Comparison of ENCODE assay signal across 8 cellular contexts in the genomic region with DNA sequence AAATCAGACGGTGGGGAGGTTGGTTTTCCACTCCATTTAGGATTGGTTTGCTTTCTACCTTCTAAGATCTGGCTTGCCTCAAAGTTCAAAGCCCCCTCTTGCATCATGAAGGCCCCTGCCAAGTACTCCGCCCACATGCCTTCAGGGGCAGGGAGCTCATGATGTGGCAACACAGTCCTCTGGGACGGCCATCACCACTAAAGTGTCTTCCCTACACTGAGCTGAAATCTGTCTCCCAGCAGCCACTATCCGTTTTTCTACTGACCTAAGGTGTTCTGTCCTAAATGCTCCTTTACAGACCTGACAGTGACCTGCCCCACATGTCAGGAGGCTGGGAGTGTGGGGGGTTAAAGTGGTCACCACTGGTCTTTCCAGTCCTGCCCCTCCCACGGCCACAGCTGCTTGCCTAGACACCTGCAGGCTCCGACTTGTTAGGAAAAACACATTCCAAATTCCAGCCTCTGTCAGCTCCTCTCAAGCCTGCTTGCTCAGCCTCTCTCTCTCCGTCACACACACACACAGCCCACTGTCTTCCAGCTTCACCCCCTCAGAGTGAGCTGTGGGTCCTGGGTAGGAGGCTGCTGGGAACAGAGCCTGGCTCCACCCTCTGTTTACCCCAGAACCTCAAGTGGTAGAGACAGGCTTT. TPM values are rescaled to one million over a fixed set of nuclear protein-coding genes. Genes with fewer than 3 reads are reported as not detected.
DNase-seq lines count a peak whose midpoint lies in the region; ATAC-seq, FAIRE-seq and TF ChIP-seq lines count a peak whose summit lies in the region.

No MANE protein-coding gene starts in this region.

- intact Hi-C loops in left lung (cut with DNase I) (no loop called here), transverse colon (cut with DNase I; ENCODE audit: low total_unique reads) (no loop called here)

- H3K9me3 ChIP-seq in left lung: no peaks in the 10 kb centered on the region
- no peaks in the 10 kb centered on the region for H3K9me3 ChIP-seq in transverse colon
- H3K9me3 ChIP-seq in small intestine (ENCODE audit: control insufficient read depth, low read depth): no peaks in the 10 kb centered on the region

- 38 to 42% methylated on average over 3 to 7 of the region's 7 CpGs for WGBS in transverse colon (ENCODE audit: low coverage in 1 of 2), 2 donors
- WGBS in small intestine, 3 donors: 43 to 47% (median 46%) methylated on average over 7 of the region's 7 CpGs

- peak overlapping the region; percentile 57 to 62 for H3K27ac ChIP-seq in left lung
- H3K27ac ChIP-seq in transverse colon: peak overlapping the region; percentile 70 to 85 (median 77)
- peak overlapping the region in 1 of 2 donors; percentile 5 for H3K27ac ChIP-seq in small intestine (ENCODE audit: low read depth in 1 of 2, low read length in 1 of 2)

- no peaks in the 10 kb centered on the region for H3K27me3 ChIP-seq in left lung
- no peaks in the 10 kb centered on the region for H3K27me3 ChIP-seq in transverse colon
- no peaks in the 10 kb centered on the region for H3K27me3 ChIP-seq in small intestine (ENCODE audit: control insufficient read depth in 2 of 2, insufficient read depth in 2 of 2, low read length in 2 of 2)

- in situ Hi-C loops in astrocyte of the spinal cord (cut with HindIII; ENCODE audit: low sequenced_read_pairs): no loop called here
- in situ Hi-C loops in transverse colon (cut with MboI; ENCODE audit: low pct_ligation_motif_present in 1 of 4, low pct_unique_long_range_greater_than_20kb in 1 of 4, low sequenced_read_pairs in 3 of 4): loop anchor here in 1 of 4 donors (10.0 kb wide), 1 partner anchor 59 kb away; no protein-coding TSS in a partner anchor

- no peak for TF ChIP-seq POLR2A in transverse colon (IDR thresholded peaks at IDR 0.05)

- TF ChIP-seq CTCF in astrocyte of the spinal cord (IDR thresholded peaks at IDR 0.05; ENCODE audit: low read depth, low read length) (no peak), left lung (IDR thresholded peaks at IDR 0.05) (no peak), transverse colon (IDR thresholded peaks at IDR 0.05) (no peak)

- TF ChIP-seq EP300 in transverse colon (IDR thresholded peaks at IDR 0.05; ENCODE audit: low read depth): no peak

- H3K36me3 ChIP-seq in left lung (no peaks in the 10 kb centered on the region), transverse colon (no peaks in the 10 kb centered on the region), small intestine (ENCODE audit: control insufficient read depth in 2 of 2, insufficient read depth in 2 of 2, low read length in 2 of 2) (no peaks in the 10 kb centered on the region)

- ATAC-seq in left lung: peak; percentile 79
- no peak for ATAC-seq in HG02852 (IDR thresholded peaks at IDR 0.05; ENCODE audit: unreplicated experiment)

- no peak for FAIRE-seq in small intestine (lab: Jason Lieb, UNC)

- peaks cover 55 to 84% of the 10 kb centered on the region in 2 donors for H3K4me1 ChIP-seq in left lung
- peaks cover 50 to 66% (median 58%) of the 10 kb centered on the region in 4 donors for H3K4me1 ChIP-seq in transverse colon
- H3K4me1 ChIP-seq in small intestine (ENCODE audit: control insufficient read depth in 2 of 2, insufficient read depth in 1 of 2, low read depth in 1 of 2, low read length in 1 of 2): peaks cover 0 to 6% of the 10 kb centered on the region in 2 donors

- H3K4me3 ChIP-seq in astrocyte of the spinal cord (ENCODE audit: low read depth, low read length) (no peak overlapping the region), left lung (no peak overlapping the region), transverse colon (no peak overlapping the region), small intestine (ENCODE audit: low read depth in 1 of 2, low read length in 2 of 2) (no peak overlapping the region)

- DNase-seq in NCI-H1417 (lab: John Stamatoyannopoulos, UW): peak; percentile 22 to 60 (median 52)
- DNase-seq in NCI-H1417 treated with DMSO at 0.1 percent for 48 hours (lab: John Stamatoyannopoulos, UW): no peak
- DNase-seq in astrocyte of the spinal cord (ENCODE audit: low read depth, low spot score): peak; percentile 67
- DNase-seq in left lung: peak in 1 of 2 donors; percentile 71
- peak; percentile 43 for DNase-seq in transverse colon
- no peak for DNase-seq in central memory CD4-positive, alpha-beta T cell
- no peak for DNase-seq in small intestine

RNA-seq across cellular contexts. Expression of gene SHB, which starts 44.9 kb away (rescaled TPM):
- total RNA-seq in left lung (10 to 100 TPM; 26.7 to 26.8 TPM), transverse colon (10 to 100 TPM; 11.9 to 33.7 (median 22.2) TPM)
- polyA plus RNA-seq in small intestine: 10 to 100 TPM in 1 of 3 donors, 1 to 10 TPM in 2; 8.9 to 18.9 (median 9.2) TPM

Comparison
In these comparisons a context has a peak if more than half of its experiments do, and no peak if none do; other contexts are left out.
1. DNase-seq: peak in NCI-H1417 (3 of 3), astrocyte of the spinal cord (single experiment) and transverse colon (single experiment); none in NCI-H1417 treated with DMSO at 0.1 percent for 48 hours (single experiment), central memory CD4-positive, alpha-beta T cell (single experiment) and small intestine (single experiment).